24 cellular contexts compared by ENCODE assay signal in the genomic region with DNA sequence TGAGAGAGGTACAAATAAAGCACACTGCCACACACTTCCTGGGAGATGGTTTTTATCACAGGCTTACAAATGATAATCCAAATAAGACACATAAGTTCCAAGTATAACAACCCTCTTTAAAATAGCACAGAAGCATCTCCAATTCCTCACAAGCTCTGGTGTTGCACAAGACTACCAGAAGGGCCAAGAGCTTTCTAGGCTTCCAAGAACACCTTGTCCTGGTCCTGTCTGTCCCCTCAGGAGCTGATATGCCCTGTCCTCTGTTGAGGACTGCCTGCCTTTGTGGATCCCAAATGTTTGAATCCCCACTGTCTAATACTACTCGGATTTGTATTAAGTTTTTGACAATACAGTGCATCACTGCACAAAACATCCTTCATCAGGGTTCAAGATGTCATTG.
A peak's percentile ranks its signal among the peaks of the same experiment; 100 is the strongest.
DNase-seq lines count a peak whose midpoint lies in the region; ATAC-seq and TF ChIP-seq lines count a peak whose summit lies in the region.
"Had no signal": no experiment of that assay in that cellular context is flagged by ENCODE, and none has a peak within 500 bp of the region (broad histone marks: within the 10 kb centered on the region; RNA-seq: fewer than 3 reads in every experiment).

No MANE protein-coding gene starts in this region.

- peak overlapping the region; percentile 46 for H3K27ac ChIP-seq in angular gyrus (ENCODE audit: low read depth, low read length)
- peak overlapping the region in 57 of 59 donors; percentile 3 to 79 (median 63) for H3K27ac ChIP-seq in dorsolateral prefrontal cortex
- H3K27ac ChIP-seq in rectal smooth muscle tissue (ENCODE audit: low read depth, low read length), result peak overlapping the region; percentile 25
- no peak overlapping the region for H3K27ac ChIP-seq in aorta (ENCODE audit: low read depth in 1 of 2, low read length in 2 of 2)
- no peak overlapping the region for H3K27ac ChIP-seq in left lung
- H3K27ac ChIP-seq: HL-60, KMS-11, SJSA1 had no signal

- TF ChIP-seq CTCF in dorsolateral prefrontal cortex (IDR thresholded peaks at IDR 0.05 in 54 of 56, conservative IDR thresholded peaks at IDR 0.05 in 2 of 56; ENCODE audit: low read depth in 1 of 56, partially characterized antibody in 56 of 56), result no peak
- TF ChIP-seq CTCF in left lung (IDR thresholded peaks at IDR 0.05), result no peak
- no peak for TF ChIP-seq CTCF in osteocyte (IDR thresholded peaks at IDR 0.05)

- peaks cover 6% of the 10 kb centered on the region for H3K4me1 Mint-ChIP-seq in osteocyte (ENCODE audit: unreplicated experiment)
- H3K4me1 Mint-ChIP-seq: CD4-positive, alpha-beta memory T cell; GM23338; H9; IgD-negative memory B cell had no signal

- H3K36me3 Mint-ChIP-seq in osteocyte (ENCODE audit: unreplicated experiment), result peaks cover 12% of the 10 kb centered on the region
- H3K36me3 Mint-ChIP-seq: CD4-positive, alpha-beta memory T cell had no signal

- peaks cover 19% of the 10 kb centered on the region for H3K9me3 Mint-ChIP-seq in osteocyte (ENCODE audit: unreplicated experiment)
- H3K9me3 Mint-ChIP-seq: HFFc6 had no signal

- H3K27ac Mint-ChIP-seq in osteocyte (ENCODE audit: unreplicated experiment), result no peak overlapping the region
- H3K27ac Mint-ChIP-seq: CD4-positive, alpha-beta memory T cell; GM23338; H9; HFFc6; IgD-negative memory B cell had no signal

- H3K9ac ChIP-seq in rectal smooth muscle tissue (ENCODE audit: low read length), result peak overlapping the region; percentile 24
- H3K9ac ChIP-seq: KMS-11 had no signal

- no peaks in the 10 kb centered on the region for H3K9me3 ChIP-seq in aorta (ENCODE audit: control insufficient read depth, low read length)
- H3K9me3 ChIP-seq in left lung, result no peaks in the 10 kb centered on the region
- H3K9me3 ChIP-seq: SJSA1 had no signal

- H3K4me3 Mint-ChIP-seq in osteocyte (ENCODE audit: unreplicated experiment), result no peak overlapping the region
- H3K4me3 Mint-ChIP-seq: CD4-positive, alpha-beta memory T cell; GM23338; H9; HFFc6; IgD-negative memory B cell had no signal

- ATAC-seq in aorta (ENCODE audit: low FRiP score) (peak; percentile 6), left lung (no peak)
- ATAC-seq: GM23338, PC-3 had no signal

- WGBS in aorta, 2 donors, result 62 to 65% methylated on average over 1 of the region's 1 CpG

- H3K4me1 ChIP-seq in rectal smooth muscle tissue (ENCODE audit: control insufficient read depth, insufficient read depth, low read length) (peaks cover 12% of the 10 kb centered on the region), aorta (ENCODE audit: control insufficient read depth in 1 of 2, insufficient read depth in 2 of 2, low read length in 2 of 2) (no peaks in the 10 kb centered on the region), left lung (no peaks in the 10 kb centered on the region)
- H3K4me1 ChIP-seq: SJSA1 had no signal

- no peaks in the 10 kb centered on the region for H3K27me3 ChIP-seq in dorsolateral prefrontal cortex
- H3K27me3 ChIP-seq in rectal smooth muscle tissue (ENCODE audit: control insufficient read depth, insufficient read depth, low read length), result no peaks in the 10 kb centered on the region
- H3K27me3 ChIP-seq in aorta (ENCODE audit: control insufficient read depth in 1 of 2, insufficient read depth in 2 of 2, low read length in 1 of 2), result no peaks in the 10 kb centered on the region
- no peaks in the 10 kb centered on the region for H3K27me3 ChIP-seq in left lung
- H3K27me3 ChIP-seq: SJSA1 had no signal

- intact Hi-C loops in dorsolateral prefrontal cortex (cut with DNase I) (no loop called here), aorta (cut with DNase I) (no loop called here), left lung (cut with DNase I) (no loop called here)

- H3K36me3 ChIP-seq in rectal smooth muscle tissue (ENCODE audit: control insufficient read depth, insufficient read depth, low read length) (no peaks in the 10 kb centered on the region), aorta (ENCODE audit: control insufficient read depth in 1 of 2, insufficient read depth in 2 of 2, low read length in 1 of 2) (no peaks in the 10 kb centered on the region), left lung (no peaks in the 10 kb centered on the region)
- H3K36me3 ChIP-seq: SJSA1 had no signal

- no peaks in the 10 kb centered on the region for H3K27me3 Mint-ChIP-seq in osteocyte (ENCODE audit: unreplicated experiment)

- H3K4me3 ChIP-seq in dorsolateral prefrontal cortex, result no peak overlapping the region
- no peak overlapping the region for H3K4me3 ChIP-seq in rectal smooth muscle tissue (ENCODE audit: low read length)
- H3K4me3 ChIP-seq in aorta (ENCODE audit: low read length in 2 of 2), result no peak overlapping the region
- H3K4me3 ChIP-seq in left lung, result no peak overlapping the region
- H3K4me3 ChIP-seq: GM23338, SJSA1 had no signal

- no peak for DNase-seq in dorsolateral prefrontal cortex
- DNase-seq in aorta, result no peak
- DNase-seq in left lung, result no peak
- no peak for DNase-seq in osteocyte (ENCODE audit: extremely low spot score, unreplicated experiment)
- no peak for DNase-seq in SKM-1 treated with dmso at 0.1 percent for 144 hours (lab: John Stamatoyannopoulos, UW; ENCODE audit: unreplicated experiment)
- DNase-seq: CD4-positive, alpha-beta memory T cell; COR-L47; DMS53; H9; HFFc6; MM.1S; NCI-H2029; NCI-H446 treated with DMSO at 0.1 percent for 48 hours; NCI-H526; NCI-H82; NK-92 treated with Interleukin-12 subunit alpha and Interleukin-12 subunit beta, amount 100 ng/mL, for 24 hours; PC-3 had no signal

Comparison
In these comparisons a context has a peak if more than half of its experiments do, and no peak if none do; other contexts are left out.
1. H3K27ac ChIP-seq: peak in angular gyrus (single experiment), dorsolateral prefrontal cortex (57 of 59) and rectal smooth muscle tissue (single experiment); none in aorta (0 of 2) and left lung (0 of 2).